Comparison of ENCODE assay signal across 6 cellular contexts in the genomic region with DNA sequence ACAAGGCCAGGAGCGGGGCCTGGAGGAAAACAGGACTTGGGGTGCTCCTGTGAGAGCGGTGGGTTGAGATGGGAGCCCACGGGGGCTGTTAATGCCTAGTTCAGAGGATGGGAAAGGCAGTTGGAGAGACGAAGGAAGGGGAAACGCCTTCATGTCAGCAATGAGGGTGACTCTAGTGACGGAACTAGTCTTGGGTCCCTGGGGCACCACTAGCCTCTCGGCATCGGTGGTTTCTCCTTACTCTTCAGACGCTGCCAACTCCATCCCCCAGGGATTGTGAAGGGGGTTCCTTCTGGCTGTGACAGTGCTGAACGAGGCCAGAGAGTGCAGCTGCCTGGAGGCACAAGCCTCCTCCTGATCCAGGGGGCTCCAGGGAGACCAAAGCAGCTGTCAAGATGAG. TPM values are rescaled to one million over a fixed set of nuclear protein-coding genes. Genes with fewer than 3 reads are reported as not detected.
DNase-seq lines count a peak whose midpoint lies in the region; ATAC-seq and TF ChIP-seq lines count a peak whose summit lies in the region.

No MANE protein-coding gene starts in this region.

- no peaks in the 10 kb centered on the region for H3K27me3 ChIP-seq in lower lobe of right lung (ENCODE audit: low read depth)

- ATAC-seq in activated CD8-positive, alpha-beta T cell treated with anti-CD3 and anti-CD28 coated beads, Interleukin-2, amount 10 ng/mL, durations not matched to agents 7 days and 5 days: no peak
- ATAC-seq in lower lobe of right lung: no peak
- ATAC-seq in HG03175 (IDR thresholded peaks at IDR 0.05; ENCODE audit: unreplicated experiment): no peak

- H3K36me3 Mint-ChIP-seq in Calu3 (ENCODE audit: insufficient read depth, unreplicated experiment): peaks cover 28% of the 10 kb centered on the region
- H3K36me3 Mint-ChIP-seq in activated CD8-positive, alpha-beta T cell treated with anti-CD3 and anti-CD28 coated beads, Interleukin-2, amount 10 ng/mL, durations not matched to agents 7 days and 5 days (ENCODE audit: low read depth): peaks cover 13% of the 10 kb centered on the region

- TF ChIP-seq CTCF in Calu3 (IDR thresholded peaks at IDR 0.05; ENCODE audit: unreplicated experiment): no peak
- no peak for TF ChIP-seq CTCF in lower lobe of right lung (IDR thresholded peaks at IDR 0.05)

- H3K4me1 ChIP-seq in lower lobe of right lung: peaks cover 30% of the 10 kb centered on the region

- intact Hi-C loops in Calu3 (cut with micrococcal nuclease; ENCODE audit: unreplicated experiment): loop anchor here (10.0 kb wide), 1 partner anchor 73 kb away; no protein-coding TSS in a partner anchor
- intact Hi-C loops in lower lobe of right lung (cut with DNase I): no loop called here

- peaks cover 32% of the 10 kb centered on the region for H3K4me1 Mint-ChIP-seq in Calu3 (ENCODE audit: low read depth, unreplicated experiment)
- peaks cover 41% of the 10 kb centered on the region for H3K4me1 Mint-ChIP-seq in activated CD8-positive, alpha-beta T cell treated with anti-CD3 and anti-CD28 coated beads, Interleukin-2, amount 10 ng/mL, durations not matched to agents 7 days and 5 days (ENCODE audit: low read depth)

- BruUV-seq in Calu3 (replicated peaks; lab: Mats Ljungman, UMichigan): no TSS peak

- POLR2A ChIA-PET in activated CD8-positive, alpha-beta T cell treated with anti-CD3 and anti-CD28 coated beads, Interleukin-2, amount 10 ng/mL, durations not matched to agents 7 days and 5 days (lab: Charles Lee): interaction anchor here (0.6 to 2.4 kb wide), 5 partner anchors 9 to 47 kb away, joined by 3 to 10 read pairs (median 4); a partner anchor contains a TSS

- DNase-seq in Calu3: no peak
- no peak for DNase-seq in activated CD8-positive, alpha-beta T cell treated with anti-CD3 and anti-CD28 coated beads, Interleukin-2, amount 10 ng/mL, durations not matched to agents 7 days and 5 days
- DNase-seq in lower lobe of right lung: no peak
- no peak for DNase-seq in T1000 (lab: John Stamatoyannopoulos, UW)
- no peak for DNase-seq in effector CD4-positive, alpha-beta T cell

- H3K4me3 Mint-ChIP-seq in Calu3 (ENCODE audit: low read depth, unreplicated experiment): peak overlapping the region; percentile 92
- H3K4me3 Mint-ChIP-seq in activated CD8-positive, alpha-beta T cell treated with anti-CD3 and anti-CD28 coated beads, Interleukin-2, amount 10 ng/mL, durations not matched to agents 7 days and 5 days: peak overlapping the region; percentile 88

- no peaks in the 10 kb centered on the region for H3K27me3 Mint-ChIP-seq in Calu3 (ENCODE audit: unreplicated experiment)
- no peaks in the 10 kb centered on the region for H3K27me3 Mint-ChIP-seq in activated CD8-positive, alpha-beta T cell treated with anti-CD3 and anti-CD28 coated beads, Interleukin-2, amount 10 ng/mL, durations not matched to agents 7 days and 5 days (ENCODE audit: low read depth)

- H3K27ac Mint-ChIP-seq in Calu3 (ENCODE audit: unreplicated experiment): peak overlapping the region; percentile 50
- peak overlapping the region; percentile 92 for H3K27ac Mint-ChIP-seq in activated CD8-positive, alpha-beta T cell treated with anti-CD3 and anti-CD28 coated beads, Interleukin-2, amount 10 ng/mL, durations not matched to agents 7 days and 5 days

- peak overlapping the region; percentile 97 for H3K4me3 ChIP-seq in lower lobe of right lung

- CTCF ChIA-PET in Calu3 (lab: Charles Lee): interaction anchor here (1.4 to 2.4 kb wide), 3 partner anchors 17 to 79 kb away, joined by 3 to 8 read pairs (median 8); a partner anchor contains a TSS
- CTCF ChIA-PET in activated CD8-positive, alpha-beta T cell treated with anti-CD3 and anti-CD28 coated beads, Interleukin-2, amount 10 ng/mL, durations not matched to agents 7 days and 5 days (lab: Charles Lee): interaction anchor here (0.5 to 5.6 kb wide), 16 partner anchors 9 to 596 kb away, joined by 3 to 23 read pairs (median 6); a partner anchor contains a TSS

- H3K36me3 ChIP-seq in lower lobe of right lung: peaks cover 13% of the 10 kb centered on the region

- H3K9me3 ChIP-seq in lower lobe of right lung: no peaks in the 10 kb centered on the region

- peak overlapping the region; percentile 96 for H3K27ac ChIP-seq in lower lobe of right lung

- H3K9me3 Mint-ChIP-seq in Calu3 (ENCODE audit: low read depth, unreplicated experiment): no peaks in the 10 kb centered on the region
- no peaks in the 10 kb centered on the region for H3K9me3 Mint-ChIP-seq in activated CD8-positive, alpha-beta T cell treated with anti-CD3 and anti-CD28 coated beads, Interleukin-2, amount 10 ng/mL, durations not matched to agents 7 days and 5 days (ENCODE audit: insufficient read depth)

RNA-seq across cellular contexts. Expression of a gene that starts 0.7 kb away (rescaled TPM):
- total RNA-seq in Calu3 (2022) (21.4 and 32.3 TPM in 2 replicates), lower lobe of right lung (49.9 TPM)
- total RNA-seq in activated CD8-positive, alpha-beta T cell treated with anti-CD3 and anti-CD28 coated beads, Interleukin-2, amount 10 ng/mL, durations not matched to agents 7 days and 5 days: 10 to 100 TPM; 51.3 to 55.5 TPM

RNA-seq across cellular contexts. Expression of a gene that starts 9.2 kb away (rescaled TPM):
- total RNA-seq in Calu3 (2022): 0.54 TPM in 1 of 2 replicates, not detected in the other
- under 1 TPM; 0.26 to 0.29 TPM for total RNA-seq in activated CD8-positive, alpha-beta T cell treated with anti-CD3 and anti-CD28 coated beads, Interleukin-2, amount 10 ng/mL, durations not matched to agents 7 days and 5 days
- 1.9 TPM for total RNA-seq in lower lobe of right lung

RNA-seq across cellular contexts. Expression of a gene that starts 9.6 kb away (rescaled TPM):
- total RNA-seq in Calu3 (2022): 65.9 and 69.4 TPM in 2 replicates
- 10 to 100 TPM; 43.6 to 45.3 TPM for total RNA-seq in activated CD8-positive, alpha-beta T cell treated with anti-CD3 and anti-CD28 coated beads, Interleukin-2, amount 10 ng/mL, durations not matched to agents 7 days and 5 days
- 182 TPM for total RNA-seq in lower lobe of right lung

RNA-seq across cellular contexts. Expression of a gene that starts 20.6 kb away (rescaled TPM):
- total RNA-seq in Calu3 (2022) (34.3 and 34.9 TPM in 2 replicates), lower lobe of right lung (56.3 TPM)
- total RNA-seq in activated CD8-positive, alpha-beta T cell treated with anti-CD3 and anti-CD28 coated beads, Interleukin-2, amount 10 ng/mL, durations not matched to agents 7 days and 5 days: 10 to 100 TPM; 52.3 to 53.6 TPM

RNA-seq across cellular contexts. Expression of a gene that starts 37.2 kb away (rescaled TPM):
- total RNA-seq in Calu3 (2022): 12.3 and 12.9 TPM in 2 replicates
- 10 to 100 TPM; 26.6 to 34.3 TPM for total RNA-seq in activated CD8-positive, alpha-beta T cell treated with anti-CD3 and anti-CD28 coated beads, Interleukin-2, amount 10 ng/mL, durations not matched to agents 7 days and 5 days
- 8.2 TPM for total RNA-seq in lower lobe of right lung
